1 cellular context compared by ENCODE assay signal in the genomic region with DNA sequence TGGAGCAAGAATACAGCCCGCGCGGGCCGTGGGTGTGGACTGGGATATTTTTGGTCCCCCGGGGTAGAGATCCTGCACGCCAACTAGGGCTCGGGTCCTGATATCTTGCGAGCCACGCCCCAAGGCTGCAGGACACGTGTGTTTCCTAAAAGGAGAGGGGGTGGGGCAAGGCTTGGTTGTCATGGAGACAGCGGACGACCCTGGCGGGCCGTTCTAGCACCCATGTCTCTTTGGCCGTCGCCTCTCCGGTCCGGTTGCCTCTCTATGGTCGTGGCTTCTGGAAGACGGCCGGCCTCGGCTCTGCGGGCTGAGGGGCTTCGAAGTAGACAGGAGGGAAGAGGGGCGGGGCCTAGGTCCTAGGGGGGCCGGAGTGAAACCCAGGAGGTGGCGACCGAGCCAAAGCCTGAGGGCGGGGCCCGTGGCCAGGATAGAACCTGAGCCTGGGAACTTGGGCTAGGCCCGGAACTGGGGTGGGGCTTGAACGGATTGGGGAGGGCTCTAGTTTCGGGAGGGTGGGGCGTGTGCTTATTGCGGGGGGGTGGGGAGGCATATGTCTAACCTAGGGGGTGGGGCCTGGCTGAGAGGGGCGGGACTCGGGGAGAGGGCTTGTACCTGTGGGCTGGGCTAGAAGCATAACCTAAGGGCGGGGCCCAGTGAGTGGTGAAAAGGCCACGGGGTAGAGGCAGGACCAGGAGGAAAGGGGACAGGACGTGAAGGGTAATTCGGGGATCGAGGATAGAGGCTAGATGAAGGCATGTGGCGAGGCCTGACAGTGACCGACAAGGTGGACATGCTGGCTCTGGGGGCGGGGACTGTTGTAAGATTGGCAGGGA.
TF ChIP-seq lines count a peak whose summit lies in the region.

No MANE protein-coding gene starts in this region.

TF ChIP-seq in K562, 482 proteins besides CTCF, POLR2A, EP300 and RAD21 (continued from another document and continues in another):
- TF ChIP-seq NUFIP1 (IDR thresholded peaks at IDR 0.05; ENCODE audit: partially characterized antibody) = no peak
- peak; percentile 85 for TF ChIP-seq BHLHE40 (IDR thresholded peaks at IDR 0.05; ENCODE audit: low read length)
- TF ChIP-seq, protein P1, sequence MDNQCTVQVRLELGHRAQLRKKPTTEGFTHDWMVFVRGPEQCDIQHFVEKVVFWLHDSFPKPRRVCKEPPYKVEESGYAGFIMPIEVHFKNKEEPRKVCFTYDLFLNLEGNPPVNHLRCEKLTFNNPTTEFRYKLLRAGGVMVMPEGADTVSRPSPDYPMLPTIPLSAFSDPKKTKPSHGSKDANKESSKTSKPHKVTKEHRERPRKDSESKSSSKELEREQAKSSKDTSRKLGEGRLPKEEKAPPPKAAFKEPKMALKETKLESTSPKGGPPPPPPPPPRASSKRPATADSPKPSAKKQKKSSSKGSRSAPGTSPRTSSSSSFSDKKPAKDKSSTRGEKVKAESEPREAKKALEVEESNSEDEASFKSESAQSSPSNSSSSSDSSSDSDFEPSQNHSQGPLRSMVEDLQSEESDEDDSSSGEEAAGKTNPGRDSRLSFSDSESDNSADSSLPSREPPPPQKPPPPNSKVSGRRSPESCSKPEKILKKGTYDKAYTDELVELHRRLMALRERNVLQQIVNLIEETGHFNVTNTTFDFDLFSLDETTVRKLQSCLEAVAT (IDR thresholded peaks at IDR 0.05) = 0 out of 4 replicates have a peak, but pooled peaks of 1 of the 2 experiments have one; percentile 16
- peak; percentile 57 for TF ChIP-seq HMGN3 (IDR thresholded peaks at IDR 0.05; ENCODE audit: borderline replicate concordance, extremely low read depth, insufficient read length, low read depth, low read length)
- peak; percentile 57 for TF ChIP-seq RBBP5 (IDR thresholded peaks at IDR 0.05; ENCODE audit: borderline replicate concordance, insufficient read depth, low read length, poor library complexity, severe bottlenecking)
- peak; percentile 54; the same call in 1 of the 2 replicates for TF ChIP-seq LEF1 (IDR thresholded peaks at IDR 0.05)
- peak; percentile 85 for TF ChIP-seq ZFX (CRISPR knock-in tag; IDR thresholded peaks at IDR 0.05)
- TF ChIP-seq NFE2L1 (tag; IDR thresholded peaks at IDR 0.05; ENCODE audit: borderline replicate concordance, low read depth) = no peak
- no peak for TF ChIP-seq BCL6 (CRISPR knock-in tag; IDR thresholded peaks at IDR 0.05)
- TF ChIP-seq, protein P2, sequence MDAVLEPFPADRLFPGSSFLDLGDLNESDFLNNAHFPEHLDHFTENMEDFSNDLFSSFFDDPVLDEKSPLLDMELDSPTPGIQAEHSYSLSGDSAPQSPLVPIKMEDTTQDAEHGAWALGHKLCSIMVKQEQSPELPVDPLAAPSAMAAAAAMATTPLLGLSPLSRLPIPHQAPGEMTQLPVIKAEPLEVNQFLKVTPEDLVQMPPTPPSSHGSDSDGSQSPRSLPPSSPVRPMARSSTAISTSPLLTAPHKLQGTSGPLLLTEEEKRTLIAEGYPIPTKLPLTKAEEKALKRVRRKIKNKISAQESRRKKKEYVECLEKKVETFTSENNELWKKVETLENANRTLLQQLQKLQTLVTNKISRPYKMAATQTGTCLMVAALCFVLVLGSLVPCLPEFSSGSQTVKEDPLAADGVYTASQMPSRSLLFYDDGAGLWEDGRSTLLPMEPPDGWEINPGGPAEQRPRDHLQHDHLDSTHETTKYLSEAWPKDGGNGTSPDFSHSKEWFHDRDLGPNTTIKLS (IDR thresholded peaks at IDR 0.05; ENCODE audit: borderline replicate concordance, low read depth) = peak; percentile 74
- peak; percentile 36; the same call in 1 of the 2 replicates for TF ChIP-seq TARDBP (IDR thresholded peaks at IDR 0.05)
- TF ChIP-seq, protein P3, sequence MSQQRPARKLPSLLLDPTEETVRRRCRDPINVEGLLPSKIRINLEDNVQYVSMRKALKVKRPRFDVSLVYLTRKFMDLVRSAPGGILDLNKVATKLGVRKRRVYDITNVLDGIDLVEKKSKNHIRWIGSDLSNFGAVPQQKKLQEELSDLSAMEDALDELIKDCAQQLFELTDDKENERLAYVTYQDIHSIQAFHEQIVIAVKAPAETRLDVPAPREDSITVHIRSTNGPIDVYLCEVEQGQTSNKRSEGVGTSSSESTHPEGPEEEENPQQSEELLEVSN (IDR thresholded peaks at IDR 0.05; ENCODE audit: borderline replicate concordance in 1 of 2, extremely low read depth in 1 of 2, insufficient read depth in 1 of 2, insufficient read length in 1 of 2, low read depth in 1 of 2, low read length in 1 of 2, poor library complexity in 1 of 2, severe bottlenecking in 1 of 2) = peak in 1 of 2 experiments; percentile 13
- TF ChIP-seq PTTG1 (tag; IDR thresholded peaks at IDR 0.05; ENCODE audit: low read depth) = no peak
- TF ChIP-seq, protein P4, sequence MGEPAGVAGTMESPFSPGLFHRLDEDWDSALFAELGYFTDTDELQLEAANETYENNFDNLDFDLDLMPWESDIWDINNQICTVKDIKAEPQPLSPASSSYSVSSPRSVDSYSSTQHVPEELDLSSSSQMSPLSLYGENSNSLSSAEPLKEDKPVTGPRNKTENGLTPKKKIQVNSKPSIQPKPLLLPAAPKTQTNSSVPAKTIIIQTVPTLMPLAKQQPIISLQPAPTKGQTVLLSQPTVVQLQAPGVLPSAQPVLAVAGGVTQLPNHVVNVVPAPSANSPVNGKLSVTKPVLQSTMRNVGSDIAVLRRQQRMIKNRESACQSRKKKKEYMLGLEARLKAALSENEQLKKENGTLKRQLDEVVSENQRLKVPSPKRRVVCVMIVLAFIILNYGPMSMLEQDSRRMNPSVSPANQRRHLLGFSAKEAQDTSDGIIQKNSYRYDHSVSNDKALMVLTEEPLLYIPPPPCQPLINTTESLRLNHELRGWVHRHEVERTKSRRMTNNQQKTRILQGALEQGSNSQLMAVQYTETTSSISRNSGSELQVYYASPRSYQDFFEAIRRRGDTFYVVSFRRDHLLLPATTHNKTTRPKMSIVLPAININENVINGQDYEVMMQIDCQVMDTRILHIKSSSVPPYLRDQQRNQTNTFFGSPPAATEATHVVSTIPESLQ (CRISPR knock-in tag; IDR thresholded peaks at IDR 0.05) = no peak
- TF ChIP-seq, protein P5, sequence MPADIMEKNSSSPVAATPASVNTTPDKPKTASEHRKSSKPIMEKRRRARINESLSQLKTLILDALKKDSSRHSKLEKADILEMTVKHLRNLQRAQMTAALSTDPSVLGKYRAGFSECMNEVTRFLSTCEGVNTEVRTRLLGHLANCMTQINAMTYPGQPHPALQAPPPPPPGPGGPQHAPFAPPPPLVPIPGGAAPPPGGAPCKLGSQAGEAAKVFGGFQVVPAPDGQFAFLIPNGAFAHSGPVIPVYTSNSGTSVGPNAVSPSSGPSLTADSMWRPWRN (IDR thresholded peaks at IDR 0.05; ENCODE audit: low read depth) = no peak
- TF ChIP-seq ZNF431 (CRISPR knock-in tag; IDR thresholded peaks at IDR 0.05) = peak; percentile 56; the same call in 1 of the 2 replicates
- TF ChIP-seq NFIC (IDR thresholded peaks at IDR 0.05) = peak; percentile 20; the same call in 1 of the 2 replicates
- TF ChIP-seq, protein P6, sequence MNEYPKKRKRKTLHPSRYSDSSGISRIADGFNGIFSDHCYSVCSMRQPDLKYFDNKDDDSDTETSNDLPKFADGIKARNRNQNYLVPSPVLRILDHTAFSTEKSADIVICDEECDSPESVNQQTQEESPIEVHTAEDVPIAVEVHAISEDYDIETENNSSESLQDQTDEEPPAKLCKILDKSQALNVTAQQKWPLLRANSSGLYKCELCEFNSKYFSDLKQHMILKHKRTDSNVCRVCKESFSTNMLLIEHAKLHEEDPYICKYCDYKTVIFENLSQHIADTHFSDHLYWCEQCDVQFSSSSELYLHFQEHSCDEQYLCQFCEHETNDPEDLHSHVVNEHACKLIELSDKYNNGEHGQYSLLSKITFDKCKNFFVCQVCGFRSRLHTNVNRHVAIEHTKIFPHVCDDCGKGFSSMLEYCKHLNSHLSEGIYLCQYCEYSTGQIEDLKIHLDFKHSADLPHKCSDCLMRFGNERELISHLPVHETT (CRISPR knock-in tag; conservative IDR thresholded peaks at IDR 0.05 in 1 of 2, IDR thresholded peaks at IDR 0.05 in 1 of 2) = 0 out of 4 replicates have a peak, but pooled peaks of 1 of the 2 experiments have one; percentile 38
- no peak for TF ChIP-seq ZNF311 (CRISPR knock-in tag; IDR thresholded peaks at IDR 0.05)
- no peak for TF ChIP-seq FOXM1 (IDR thresholded peaks at IDR 0.05; ENCODE audit: low read depth)
- 0 out of 2 replicates have a peak, but pooled peaks have one; percentile 60 for TF ChIP-seq FOXM1 (CRISPR knock-in tag; IDR thresholded peaks at IDR 0.05; ENCODE audit: low read depth)
- TF ChIP-seq, protein P7, sequence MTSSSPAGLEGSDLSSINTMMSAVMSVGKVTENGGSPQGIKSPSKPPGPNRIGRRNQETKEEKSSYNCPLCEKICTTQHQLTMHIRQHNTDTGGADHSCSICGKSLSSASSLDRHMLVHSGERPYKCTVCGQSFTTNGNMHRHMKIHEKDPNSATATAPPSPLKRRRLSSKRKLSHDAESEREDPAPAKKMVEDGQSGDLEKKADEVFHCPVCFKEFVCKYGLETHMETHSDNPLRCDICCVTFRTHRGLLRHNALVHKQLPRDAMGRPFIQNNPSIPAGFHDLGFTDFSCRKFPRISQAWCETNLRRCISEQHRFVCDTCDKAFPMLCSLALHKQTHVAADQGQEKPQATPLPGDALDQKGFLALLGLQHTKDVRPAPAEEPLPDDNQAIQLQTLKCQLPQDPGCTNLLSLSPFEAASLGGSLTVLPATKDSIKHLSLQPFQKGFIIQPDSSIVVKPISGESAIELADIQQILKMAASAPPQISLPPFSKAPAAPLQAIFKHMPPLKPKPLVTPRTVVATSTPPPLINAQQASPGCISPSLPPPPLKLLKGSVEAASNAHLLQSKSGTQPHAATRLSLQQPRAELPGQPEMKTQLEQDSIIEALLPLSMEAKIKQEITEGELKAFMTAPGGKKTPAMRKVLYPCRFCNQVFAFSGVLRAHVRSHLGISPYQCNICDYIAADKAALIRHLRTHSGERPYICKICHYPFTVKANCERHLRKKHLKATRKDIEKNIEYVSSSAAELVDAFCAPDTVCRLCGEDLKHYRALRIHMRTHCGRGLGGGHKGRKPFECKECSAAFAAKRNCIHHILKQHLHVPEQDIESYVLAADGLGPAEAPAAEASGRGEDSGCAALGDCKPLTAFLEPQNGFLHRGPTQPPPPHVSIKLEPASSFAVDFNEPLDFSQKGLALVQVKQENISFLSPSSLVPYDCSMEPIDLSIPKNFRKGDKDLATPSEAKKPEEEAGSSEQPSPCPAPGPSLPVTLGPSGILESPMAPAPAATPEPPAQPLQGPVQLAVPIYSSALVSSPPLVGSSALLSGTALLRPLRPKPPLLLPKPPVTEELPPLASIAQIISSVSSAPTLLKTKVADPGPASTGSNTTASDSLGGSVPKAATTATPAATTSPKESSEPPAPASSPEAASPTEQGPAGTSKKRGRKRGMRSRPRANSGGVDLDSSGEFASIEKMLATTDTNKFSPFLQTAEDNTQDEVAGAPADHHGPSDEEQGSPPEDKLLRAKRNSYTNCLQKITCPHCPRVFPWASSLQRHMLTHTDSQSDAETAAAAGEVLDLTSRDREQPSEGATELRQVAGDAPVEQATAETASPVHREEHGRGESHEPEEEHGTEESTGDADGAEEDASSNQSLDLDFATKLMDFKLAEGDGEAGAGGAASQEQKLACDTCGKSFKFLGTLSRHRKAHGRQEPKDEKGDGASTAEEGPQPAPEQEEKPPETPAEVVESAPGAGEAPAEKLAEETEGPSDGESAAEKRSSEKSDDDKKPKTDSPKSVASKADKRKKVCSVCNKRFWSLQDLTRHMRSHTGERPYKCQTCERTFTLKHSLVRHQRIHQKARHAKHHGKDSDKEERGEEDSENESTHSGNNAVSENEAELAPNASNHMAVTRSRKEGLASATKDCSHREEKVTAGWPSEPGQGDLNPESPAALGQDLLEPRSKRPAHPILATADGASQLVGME (CRISPR knock-in tag; IDR thresholded peaks at IDR 0.05) = 0 out of 2 replicates have a peak, but pooled peaks have one; percentile 45
- TF ChIP-seq, protein P8, sequence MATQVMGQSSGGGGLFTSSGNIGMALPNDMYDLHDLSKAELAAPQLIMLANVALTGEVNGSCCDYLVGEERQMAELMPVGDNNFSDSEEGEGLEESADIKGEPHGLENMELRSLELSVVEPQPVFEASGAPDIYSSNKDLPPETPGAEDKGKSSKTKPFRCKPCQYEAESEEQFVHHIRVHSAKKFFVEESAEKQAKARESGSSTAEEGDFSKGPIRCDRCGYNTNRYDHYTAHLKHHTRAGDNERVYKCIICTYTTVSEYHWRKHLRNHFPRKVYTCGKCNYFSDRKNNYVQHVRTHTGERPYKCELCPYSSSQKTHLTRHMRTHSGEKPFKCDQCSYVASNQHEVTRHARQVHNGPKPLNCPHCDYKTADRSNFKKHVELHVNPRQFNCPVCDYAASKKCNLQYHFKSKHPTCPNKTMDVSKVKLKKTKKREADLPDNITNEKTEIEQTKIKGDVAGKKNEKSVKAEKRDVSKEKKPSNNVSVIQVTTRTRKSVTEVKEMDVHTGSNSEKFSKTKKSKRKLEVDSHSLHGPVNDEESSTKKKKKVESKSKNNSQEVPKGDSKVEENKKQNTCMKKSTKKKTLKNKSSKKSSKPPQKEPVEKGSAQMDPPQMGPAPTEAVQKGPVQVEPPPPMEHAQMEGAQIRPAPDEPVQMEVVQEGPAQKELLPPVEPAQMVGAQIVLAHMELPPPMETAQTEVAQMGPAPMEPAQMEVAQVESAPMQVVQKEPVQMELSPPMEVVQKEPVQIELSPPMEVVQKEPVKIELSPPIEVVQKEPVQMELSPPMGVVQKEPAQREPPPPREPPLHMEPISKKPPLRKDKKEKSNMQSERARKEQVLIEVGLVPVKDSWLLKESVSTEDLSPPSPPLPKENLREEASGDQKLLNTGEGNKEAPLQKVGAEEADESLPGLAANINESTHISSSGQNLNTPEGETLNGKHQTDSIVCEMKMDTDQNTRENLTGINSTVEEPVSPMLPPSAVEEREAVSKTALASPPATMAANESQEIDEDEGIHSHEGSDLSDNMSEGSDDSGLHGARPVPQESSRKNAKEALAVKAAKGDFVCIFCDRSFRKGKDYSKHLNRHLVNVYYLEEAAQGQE (CRISPR knock-in tag; IDR thresholded peaks at IDR 0.05; ENCODE audit: low read depth) = 0 out of 2 replicates have a peak, but pooled peaks have one; percentile 18
- TF ChIP-seq NEUROD1 (IDR thresholded peaks at IDR 0.05; ENCODE audit: borderline replicate concordance, low read depth, low read length, partially characterized antibody) = peak; percentile 12
- TF ChIP-seq, protein P9, sequence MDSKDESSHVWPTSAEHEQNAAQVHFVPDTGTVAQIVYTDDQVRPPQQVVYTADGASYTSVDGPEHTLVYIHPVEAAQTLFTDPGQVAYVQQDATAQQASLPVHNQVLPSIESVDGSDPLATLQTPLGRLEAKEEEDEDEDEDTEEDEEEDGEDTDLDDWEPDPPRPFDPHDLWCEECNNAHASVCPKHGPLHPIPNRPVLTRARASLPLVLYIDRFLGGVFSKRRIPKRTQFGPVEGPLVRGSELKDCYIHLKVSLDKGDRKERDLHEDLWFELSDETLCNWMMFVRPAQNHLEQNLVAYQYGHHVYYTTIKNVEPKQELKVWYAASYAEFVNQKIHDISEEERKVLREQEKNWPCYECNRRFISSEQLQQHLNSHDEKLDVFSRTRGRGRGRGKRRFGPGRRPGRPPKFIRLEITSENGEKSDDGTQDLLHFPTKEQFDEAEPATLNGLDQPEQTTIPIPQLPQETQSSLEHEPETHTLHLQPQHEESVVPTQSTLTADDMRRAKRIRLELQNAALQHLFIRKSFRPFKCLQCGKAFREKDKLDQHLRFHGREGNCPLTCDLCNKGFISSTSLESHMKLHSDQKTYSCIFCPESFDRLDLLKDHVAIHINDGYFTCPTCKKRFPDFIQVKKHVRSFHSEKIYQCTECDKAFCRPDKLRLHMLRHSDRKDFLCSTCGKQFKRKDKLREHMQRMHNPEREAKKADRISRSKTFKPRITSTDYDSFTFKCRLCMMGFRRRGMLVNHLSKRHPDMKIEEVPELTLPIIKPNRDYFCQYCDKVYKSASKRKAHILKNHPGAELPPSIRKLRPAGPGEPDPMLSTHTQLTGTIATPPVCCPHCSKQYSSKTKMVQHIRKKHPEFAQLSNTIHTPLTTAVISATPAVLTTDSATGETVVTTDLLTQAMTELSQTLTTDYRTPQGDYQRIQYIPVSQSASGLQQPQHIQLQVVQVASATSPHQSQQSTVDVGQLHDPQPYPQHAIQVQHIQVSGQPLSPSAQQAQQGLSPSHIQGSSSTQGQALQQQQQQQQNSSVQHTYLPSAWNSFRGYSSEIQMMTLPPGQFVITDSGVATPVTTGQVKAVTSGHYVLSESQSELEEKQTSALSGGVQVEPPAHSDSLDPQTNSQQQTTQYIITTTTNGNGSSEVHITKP (IDR thresholded peaks at IDR 0.05; ENCODE audit: partially characterized antibody) = peak; percentile 65
- TF ChIP-seq ERF (CRISPR knock-in tag; IDR thresholded peaks at IDR 0.05) = 0 out of 2 replicates have a peak, but pooled peaks have one; percentile 54
